Comparison of ENCODE assay signal across 13 cellular contexts in genomic region chr6:14968056-14968643, GRCh38.
"Had no signal": no experiment of that assay in that cellular context is flagged by ENCODE, and none has a peak within 500 bp of the region (broad histone marks: within the 10 kb centered on the region; RNA-seq: fewer than 3 reads in every experiment).

No MANE protein-coding gene starts in this region.

- H3K36me3 ChIP-seq: esophagus squamous epithelium, tibial artery, vagina had no signal

- H3K27ac ChIP-seq: esophagus squamous epithelium, skin epidermis, tibial artery, vagina had no signal

- DNase-seq: activated CD4-positive, alpha-beta T cell treated with anti-CD3 and anti-CD28 coated beads for 4 hours; activated CD8-positive, alpha-beta memory T cell treated with anti-CD3 and anti-CD28 coated beads, Interleukin-2, amount 50 U/mL, for 4 hours; activated CD8-positive, alpha-beta T cell treated with anti-CD3 and anti-CD28 coated beads for 36 hours; aorta; esophagus squamous epithelium; foreskin fibroblast; left cardiac atrium; naive thymus-derived CD4-positive, alpha-beta T cell; posterior cingulate gyrus; tibial artery had no signal

- H3K9me3 ChIP-seq: esophagus squamous epithelium, tibial artery, vagina had no signal

- ATAC-seq: activated CD8-positive, alpha-beta T cell treated with anti-CD3 and anti-CD28 coated beads for 36 hours; left cardiac atrium; stimulated activated effector memory CD8-positive, alpha-beta T cell treated with anti-CD3 and anti-CD28 coated beads, Interleukin-12 subunit alpha, Interleukin-12 subunit beta, amount 100 ng/mL, for 72 hours had no signal

- H3K27me3 ChIP-seq: esophagus squamous epithelium, tibial artery, vagina had no signal

- H3K4me1 ChIP-seq: tibial artery, vagina had no signal

- H3K4me3 ChIP-seq: skin epidermis, tibial artery, vagina had no signal
